In the genomic region with DNA sequence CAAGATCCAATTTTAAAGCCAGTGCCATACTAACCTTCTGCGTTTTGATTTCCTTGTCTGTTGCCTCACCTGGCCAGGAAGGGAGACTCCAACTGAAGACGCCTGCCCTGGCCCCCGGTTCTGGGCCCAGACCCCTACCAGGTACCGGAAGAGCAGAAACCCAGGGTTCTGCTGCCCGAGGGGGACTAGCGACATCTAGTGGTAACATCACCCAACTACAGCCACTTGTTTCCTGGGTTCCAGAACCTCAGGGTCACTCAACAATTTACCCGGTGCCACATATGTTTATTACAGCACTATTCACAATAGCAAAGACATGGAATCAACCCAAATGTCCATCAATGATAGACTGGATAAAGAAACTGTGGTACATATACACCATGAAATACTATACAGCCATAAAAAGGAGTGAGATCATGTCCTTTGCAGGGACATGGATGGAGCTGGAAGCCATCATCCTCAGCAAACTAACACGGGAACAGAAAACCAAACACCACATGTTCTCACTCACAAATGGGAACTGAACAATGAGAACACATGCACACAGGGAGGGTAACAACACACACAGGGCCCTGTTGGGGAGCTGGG, we compare ENCODE assay signal across 8 cellular contexts.
DNase-seq lines count a peak whose midpoint lies in the region; ATAC-seq and TF ChIP-seq lines count a peak whose summit lies in the region.
"Not testable (repeated sequence)": the region's sequence is repeated elsewhere in the genome, so short reads cannot be mapped to it uniquely, and the experiment has no call there.

No MANE protein-coding gene starts in this region.

- no CpG with 5 or more reads among the region's 8 CpGs for WGBS in mesendoderm (ENCODE audit: extremely low coverage, insufficient coverage, low lambda C conversion rate)
- WGBS in thyroid gland, 2 donors: 24 to 25% methylated on average over 8 of the region's 8 CpGs

- CTCF ChIA-PET in BJ (lab: Yijun Ruan, JAX): not testable (repeated sequence)

- H3K27me3 ChIP-seq in BJ (ENCODE audit: control insufficient read depth, insufficient read depth, low read length); MG63; RWPE2 (ENCODE audit: insufficient read depth, poor library complexity, severe bottlenecking); mesendoderm (ENCODE audit: insufficient read depth, low read length, poor library complexity); thyroid gland: not testable (repeated sequence)

- intact Hi-C loops in thyroid gland (cut with DNase I): not testable (repeated sequence)

- not testable (repeated sequence) for H3K79me2 ChIP-seq in mesendoderm (ENCODE audit: control insufficient read depth, insufficient read depth, low read length)

- in situ Hi-C loops in GM13976 (cut with MboI; ENCODE audit: low sequenced_read_pairs, unreplicated experiment); astrocyte of the spinal cord (cut with HindIII; ENCODE audit: low sequenced_read_pairs): not testable (repeated sequence)

- not testable (repeated sequence) for H3K9ac ChIP-seq in mesendoderm (ENCODE audit: low read length)

- not testable (repeated sequence) for H3K27ac ChIP-seq in RWPE2 (ENCODE audit: poor library complexity, severe bottlenecking); mesendoderm (ENCODE audit: low read depth, low read length); thyroid gland

- H2BK15ac ChIP-seq in mesendoderm (replicated peaks; ENCODE audit: low read depth): not testable (repeated sequence)

- not testable (repeated sequence) for H3K4ac ChIP-seq in mesendoderm (ENCODE audit: low read depth, low read length)

- H4K8ac ChIP-seq in mesendoderm (ENCODE audit: low read depth, low read length): not testable (repeated sequence)

- H2BK120ac ChIP-seq in mesendoderm (ENCODE audit: low read depth, low read length): not testable (repeated sequence)

- not testable (repeated sequence) for H3K4me1 ChIP-seq in RWPE2 (ENCODE audit: insufficient read depth, poor library complexity, severe bottlenecking); mesendoderm (ENCODE audit: control insufficient read depth, low read depth, low read length); thyroid gland

- H4K5ac ChIP-seq in mesendoderm (ENCODE audit: low read length): not testable (repeated sequence)

- not testable (repeated sequence) for H3K18ac ChIP-seq in mesendoderm (ENCODE audit: low read length)

- not testable (repeated sequence) for H3K4me2 ChIP-seq in mesendoderm (ENCODE audit: low read length)

- POLR2A ChIA-PET in BJ (lab: Charles Lee): not testable (repeated sequence)

- TF ChIP-seq CTCF in BJ (IDR thresholded peaks at IDR 0.05; ENCODE audit: insufficient read depth, low read depth, low read length): peak; percentile 43
- not testable (repeated sequence) for TF ChIP-seq CTCF in GM13976 (IDR thresholded peaks at IDR 0.05; ENCODE audit: borderline replicate concordance, control extremely low read depth, extremely low read depth, insufficient read depth, missing control alignments)
- TF ChIP-seq CTCF in RWPE2 (IDR thresholded peaks at IDR 0.05; ENCODE audit: poor library complexity, severe bottlenecking): peak; percentile 98
- TF ChIP-seq CTCF in astrocyte of the spinal cord (IDR thresholded peaks at IDR 0.05; ENCODE audit: low read depth, low read length): peak; percentile 53
- peak; percentile 66 for TF ChIP-seq CTCF in fibroblast of pulmonary artery (IDR thresholded peaks at IDR 0.05; ENCODE audit: low read length, missing control alignments)
- TF ChIP-seq CTCF in thyroid gland (IDR thresholded peaks at IDR 0.05): peak in 5 of 6 experiments; percentile 8 to 51 (median 13)

- DNase-seq in BJ (ENCODE audit: low read depth); RWPE2 (ENCODE audit: low spot score); astrocyte of the spinal cord (ENCODE audit: low read depth, low spot score); thyroid gland: not testable (repeated sequence)
- peak; percentile 56 for DNase-seq in GM13976 (ENCODE audit: low spot score)
- peak; percentile 40 for DNase-seq in MG63
- peak; percentile 36 for DNase-seq in fibroblast of pulmonary artery (ENCODE audit: low read depth)
- peak; percentile 52 for DNase-seq in mesendoderm

- ATAC-seq in RWPE2 (ENCODE audit: low read depth): not testable (repeated sequence)

- not testable (repeated sequence) for H3K36me3 ChIP-seq in BJ (ENCODE audit: control insufficient read depth, insufficient read depth, low read length); MG63; RWPE2 (ENCODE audit: low read depth); mesendoderm (ENCODE audit: control insufficient read depth, insufficient read depth, low read length); thyroid gland

- not testable (repeated sequence) for H3K23ac ChIP-seq in mesendoderm (ENCODE audit: low read length)

- not testable (repeated sequence) for H2BK5ac ChIP-seq in mesendoderm (ENCODE audit: low read length)

- not testable (repeated sequence) for TF ChIP-seq POLR2A in thyroid gland (IDR thresholded peaks at IDR 0.05)

- not testable (repeated sequence) for H3K4me3 ChIP-seq in BJ (ENCODE audit: low read depth, low read length); MG63; RWPE2 (ENCODE audit: severe bottlenecking); astrocyte of the spinal cord (ENCODE audit: low read depth, low read length); fibroblast of pulmonary artery (replicated peaks; ENCODE audit: low read depth, low read length); mesendoderm (ENCODE audit: low read length); thyroid gland (replicated peaks in 1 of 3)

- not testable (repeated sequence) for H3K9me3 ChIP-seq in MG63; RWPE2 (ENCODE audit: severe bottlenecking); thyroid gland

- not testable (repeated sequence) for H2AK5ac ChIP-seq in mesendoderm (ENCODE audit: low read length)

- H3K56ac ChIP-seq in mesendoderm (ENCODE audit: low read length): peak overlapping the region; percentile 17

- not testable (repeated sequence) for H3K79me1 ChIP-seq in mesendoderm (ENCODE audit: low read length)
